ENCODE assay signal across 8 cellular contexts in the genomic region with DNA sequence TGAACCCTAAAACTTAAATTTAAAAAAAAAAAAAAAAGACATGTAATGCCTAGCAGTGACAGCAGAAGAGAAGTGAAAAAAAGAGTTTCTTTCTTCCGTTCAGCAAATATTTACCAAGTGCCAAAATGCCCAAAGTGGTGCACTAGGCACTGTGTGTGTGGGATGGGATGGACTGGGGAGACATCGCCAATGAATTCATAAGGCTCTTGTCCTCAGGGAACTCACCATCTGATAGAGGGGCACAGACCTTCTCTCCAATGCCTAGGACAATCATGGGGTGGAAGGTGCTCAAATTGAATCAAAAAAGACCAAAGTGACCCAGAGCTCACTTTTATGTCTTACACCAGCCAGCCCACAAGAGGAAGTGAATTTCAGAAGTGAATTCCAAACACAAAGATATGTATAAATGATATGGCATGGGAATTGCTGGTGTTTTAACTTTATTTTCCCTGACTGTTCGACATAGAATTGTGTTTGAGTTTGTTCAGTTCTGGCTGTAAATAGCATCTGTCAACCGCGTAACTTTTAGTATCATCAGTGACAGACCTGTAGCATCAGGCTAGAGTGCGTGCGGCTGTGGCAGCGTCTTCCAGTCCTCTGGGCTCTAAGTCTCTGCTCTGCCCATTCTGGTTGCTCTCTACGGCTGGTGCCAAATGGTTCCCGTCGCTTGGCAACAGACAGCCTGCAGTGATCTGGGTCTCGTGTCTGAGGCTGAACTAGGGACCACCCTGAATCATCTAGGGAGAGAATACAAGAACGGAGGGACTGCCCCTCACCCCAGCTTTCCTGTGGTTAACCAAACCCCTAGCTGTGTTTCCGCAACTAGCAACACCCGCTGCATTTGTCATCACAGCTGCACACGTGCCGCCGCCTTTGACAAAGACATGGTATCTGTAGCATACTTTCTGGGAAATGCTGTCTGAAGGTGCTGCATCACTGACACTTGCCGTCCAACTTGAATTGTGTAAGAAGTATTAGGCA.
DNase-seq lines count a peak whose midpoint lies in the region; ATAC-seq and TF ChIP-seq lines count a peak whose summit lies in the region.

No MANE protein-coding gene starts in this region.

- intact Hi-C loops in heart left ventricle (cut with DNase I): no loop called here

- H3K4me1 Mint-ChIP-seq in WTC11: peaks cover 7% of the 10 kb centered on the region

- TF ChIP-seq POLR2A in heart left ventricle (IDR thresholded peaks at IDR 0.05): no peak

- H3K27me3 Mint-ChIP-seq in WTC11 (ENCODE audit: low read depth): no peaks in the 10 kb centered on the region; the same call in 1 of the 2 replicates

- H3K4me3 Mint-ChIP-seq in WTC11: no peak overlapping the region

- H3K27me3 ChIP-seq in heart left ventricle: no peaks in the 10 kb centered on the region

- POLR2A ChIA-PET in WTC11 (lab: Charles Lee): interaction anchor here (0.7 to 1.3 kb wide), 2 partner anchors 153 to 154 kb away, joined by 3 to 4 read pairs; partner anchors contain the start of gene THBS1

- peak overlapping the region in 3 of 12 donors; percentile 13 to 36 (median 24) for H3K4me3 ChIP-seq in heart left ventricle

- WGBS in heart left ventricle, 4 donors: 48 to 67% (median 63%) methylated on average over 15 to 19 of the region's 19 CpGs

- no peaks in the 10 kb centered on the region for H3K9me3 ChIP-seq in heart left ventricle

- DNase-seq in NCI-H748 treated with DMSO at 0.1 percent for 48 hours (lab: John Stamatoyannopoulos, UW) (peak; percentile 23), activated T-cell treated with anti-CD3 and anti-CD28 coated beads for 24 hours (ENCODE audit: low read depth) (peak; percentile 81), heart left ventricle (peak; percentile 28 to 80 (median 56)), NCI-H2171 (lab: John Stamatoyannopoulos, UW) (no peak), WTC11 (ENCODE audit: low spot score) (no peak)
- DNase-seq in stimulated activated CD4-positive, alpha-beta T cell treated with anti-CD3 and anti-CD28 coated beads, Interleukin-2, amount 100 ng/mL, for 48 hours: peak; percentile 50 to 58

- TF ChIP-seq CTCF in heart left ventricle (IDR thresholded peaks at IDR 0.05) (no peak), WTC11 (IDR thresholded peaks at IDR 0.05) (no peak)

- peaks cover 0 to 54% (median 22%) of the 10 kb centered on the region in 12 donors for H3K4me1 ChIP-seq in heart left ventricle

- no peaks in the 10 kb centered on the region for H3K36me3 Mint-ChIP-seq in WTC11

- peak overlapping the region; percentile 22 to 83 (median 64) for H3K27ac ChIP-seq in heart left ventricle

- H3K9me3 Mint-ChIP-seq in WTC11: no peaks in the 10 kb centered on the region

- H3K36me3 ChIP-seq in heart left ventricle: no peaks in the 10 kb centered on the region

- CTCF ChIA-PET in WTC11 (lab: Charles Lee): no interaction called here

- ATAC-seq in GM18511 (IDR thresholded peaks at IDR 0.05; ENCODE audit: unreplicated experiment): peak; percentile 84
- ATAC-seq in HG02840 (IDR thresholded peaks at IDR 0.05; ENCODE audit: low FRiP score, unreplicated experiment): peak; percentile 83
- peak; percentile 59 to 73 (median 68) for ATAC-seq in heart left ventricle
- ATAC-seq in WTC11: no peak

- H3K27ac Mint-ChIP-seq in WTC11: no peak overlapping the region

TF ChIP-seq in WTC11, 78 proteins besides CTCF, POLR2A, EP300 and RAD21:
- TF ChIP-seq ARID4B (CRISPR knock-in tag; IDR thresholded peaks at IDR 0.05; ENCODE audit: borderline replicate concordance) (no peak), TP53 (CRISPR knock-in tag; IDR thresholded peaks at IDR 0.05) (no peak), FOXP4 (CRISPR knock-in tag; IDR thresholded peaks at IDR 0.05) (no peak), CREB1 (CRISPR knock-in tag; IDR thresholded peaks at IDR 0.05) (no peak), FOXJ3 (CRISPR knock-in tag; IDR thresholded peaks at IDR 0.05; ENCODE audit: borderline replicate concordance) (no peak), TEAD1 (CRISPR knock-in tag; IDR thresholded peaks at IDR 0.05) (no peak), ESRRA (CRISPR knock-in tag; IDR thresholded peaks at IDR 0.05; ENCODE audit: borderline replicate concordance) (no peak), EMX1 (CRISPR knock-in tag; IDR thresholded peaks at IDR 0.05) (no peak), MLX (CRISPR knock-in tag; IDR thresholded peaks at IDR 0.05) (no peak), SMAD3 (CRISPR knock-in tag; IDR thresholded peaks at IDR 0.05; ENCODE audit: borderline replicate concordance) (no peak)
- TF ChIP-seq, protein P1, sequence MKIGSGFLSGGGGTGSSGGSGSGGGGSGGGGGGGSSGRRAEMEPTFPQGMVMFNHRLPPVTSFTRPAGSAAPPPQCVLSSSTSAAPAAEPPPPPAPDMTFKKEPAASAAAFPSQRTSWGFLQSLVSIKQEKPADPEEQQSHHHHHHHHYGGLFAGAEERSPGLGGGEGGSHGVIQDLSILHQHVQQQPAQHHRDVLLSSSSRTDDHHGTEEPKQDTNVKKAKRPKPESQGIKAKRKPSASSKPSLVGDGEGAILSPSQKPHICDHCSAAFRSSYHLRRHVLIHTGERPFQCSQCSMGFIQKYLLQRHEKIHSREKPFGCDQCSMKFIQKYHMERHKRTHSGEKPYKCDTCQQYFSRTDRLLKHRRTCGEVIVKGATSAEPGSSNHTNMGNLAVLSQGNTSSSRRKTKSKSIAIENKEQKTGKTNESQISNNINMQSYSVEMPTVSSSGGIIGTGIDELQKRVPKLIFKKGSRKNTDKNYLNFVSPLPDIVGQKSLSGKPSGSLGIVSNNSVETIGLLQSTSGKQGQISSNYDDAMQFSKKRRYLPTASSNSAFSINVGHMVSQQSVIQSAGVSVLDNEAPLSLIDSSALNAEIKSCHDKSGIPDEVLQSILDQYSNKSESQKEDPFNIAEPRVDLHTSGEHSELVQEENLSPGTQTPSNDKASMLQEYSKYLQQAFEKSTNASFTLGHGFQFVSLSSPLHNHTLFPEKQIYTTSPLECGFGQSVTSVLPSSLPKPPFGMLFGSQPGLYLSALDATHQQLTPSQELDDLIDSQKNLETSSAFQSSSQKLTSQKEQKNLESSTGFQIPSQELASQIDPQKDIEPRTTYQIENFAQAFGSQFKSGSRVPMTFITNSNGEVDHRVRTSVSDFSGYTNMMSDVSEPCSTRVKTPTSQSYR (CRISPR knock-in tag; IDR thresholded peaks at IDR 0.05): no peak
TF ChIP-seq in WTC11: peak in this region for 0.

Comparison
In these comparisons a context has a peak if more than half of its experiments do, and no peak if none do; other contexts are left out.
1. DNase-seq: peak in NCI-H748 treated with DMSO at 0.1 percent for 48 hours (single experiment), activated T-cell treated with anti-CD3 and anti-CD28 coated beads for 24 hours (single experiment), heart left ventricle (5 of 5) and stimulated activated CD4-positive, alpha-beta T cell treated with anti-CD3 and anti-CD28 coated beads, Interleukin-2, amount 100 ng/mL, for 48 hours (2 of 2); none in NCI-H2171 (single experiment) and WTC11 (single experiment).